ENCODE assay signal across 11 cellular contexts in the genomic region with DNA sequence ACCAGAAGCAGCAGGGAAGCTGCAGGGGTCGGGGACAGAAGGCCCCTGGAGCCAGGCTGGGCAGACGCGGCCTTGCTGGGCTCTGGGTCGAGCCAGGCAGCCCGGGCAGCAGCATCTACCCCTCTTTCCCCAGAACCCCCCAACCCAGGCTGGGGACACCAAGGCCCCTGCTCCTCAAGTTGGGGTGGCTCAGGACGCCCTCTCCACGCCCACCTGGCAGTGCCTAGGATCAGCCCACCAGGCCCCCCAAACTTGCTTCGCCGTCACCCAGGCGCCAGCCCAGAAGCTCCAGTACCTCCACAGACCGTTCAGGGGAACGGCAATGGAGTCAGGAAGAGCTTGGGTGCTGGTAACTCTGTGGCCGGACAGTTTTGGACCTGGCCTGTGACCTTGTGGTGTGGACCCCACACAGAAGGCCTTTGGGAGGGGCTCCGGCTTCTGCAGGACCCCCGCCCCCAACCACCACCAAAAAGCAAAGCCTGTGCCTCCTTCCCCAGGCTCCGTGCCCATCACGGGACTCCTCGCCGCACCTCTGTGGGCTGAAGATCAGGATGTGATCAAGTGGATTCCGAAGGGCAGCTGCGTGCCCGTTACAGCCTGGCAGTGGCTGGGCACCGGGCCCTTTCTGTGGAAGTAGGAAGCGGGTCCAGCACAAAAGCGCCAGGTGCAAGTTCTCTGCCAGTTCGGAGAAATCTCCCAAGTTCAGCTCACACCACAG. TPM values are rescaled to one million over a fixed set of nuclear protein-coding genes. Genes with fewer than 3 reads are reported as not detected.
A peak's percentile ranks its signal among the peaks of the same experiment; 100 is the strongest.
DNase-seq lines count a peak whose midpoint lies in the region; ATAC-seq and TF ChIP-seq lines count a peak whose summit lies in the region.
"Had no signal": no experiment of that assay in that cellular context is flagged by ENCODE, and none has a peak within 500 bp of the region (broad histone marks: within the 10 kb centered on the region; RNA-seq: fewer than 3 reads in every experiment).

No MANE protein-coding gene starts in this region.

- no peak overlapping the region for H3K27ac ChIP-seq in CD8-positive, alpha-beta memory T cell (ENCODE audit: low read depth, low read length)
- peak overlapping the region; percentile 80 to 96 (median 92) for H3K27ac ChIP-seq in Peyer's patch
- peak overlapping the region in 3 of 4 donors; percentile 82 to 91 (median 90) for H3K27ac ChIP-seq in esophagus squamous epithelium
- H3K27ac ChIP-seq in psoas muscle = peak overlapping the region; percentile 73
- peak overlapping the region in 2 of 5 donors; percentile 84 to 88 for H3K27ac ChIP-seq in adrenal gland
- H3K27ac ChIP-seq: SK-N-MC had no signal

- TF ChIP-seq CTCF in Peyer's patch (IDR thresholded peaks at IDR 0.05) = no peak
- TF ChIP-seq CTCF in esophagus squamous epithelium (IDR thresholded peaks at IDR 0.05) = no peak
- TF ChIP-seq CTCF in psoas muscle (IDR thresholded peaks at IDR 0.05) = no peak
- TF ChIP-seq CTCF in adrenal gland (IDR thresholded peaks at IDR 0.05) = no peak

- peaks cover 5 to 44% (median 42%) of the 10 kb centered on the region in 3 donors for H3K4me1 Mint-ChIP-seq in CD8-positive, alpha-beta memory T cell

- no peaks in the 10 kb centered on the region for H3K9me3 Mint-ChIP-seq in CD8-positive, alpha-beta memory T cell

- H3K4me3 ChIP-seq in CD8-positive, alpha-beta memory T cell (ENCODE audit: low read length) = no peak overlapping the region
- H3K4me3 ChIP-seq in Peyer's patch = peak overlapping the region in 3 of 4 donors; percentile 78 to 97 (median 92)
- peak overlapping the region in 2 of 4 donors; percentile 92 to 95 for H3K4me3 ChIP-seq in esophagus squamous epithelium
- H3K4me3 ChIP-seq in psoas muscle = peak overlapping the region; percentile 82
- H3K4me3 ChIP-seq in adrenal gland = peak overlapping the region in 1 of 4 donors; percentile 98

- POLR2A ChIA-PET in CD8-positive, alpha-beta memory T cell (lab: Charles Lee) = no interaction called here

- no peaks in the 10 kb centered on the region for H3K36me3 Mint-ChIP-seq in CD8-positive, alpha-beta memory T cell

- no peak for TF ChIP-seq POLR2A in Peyer's patch (IDR thresholded peaks at IDR 0.05)
- no peak for TF ChIP-seq POLR2A in esophagus squamous epithelium (IDR thresholded peaks at IDR 0.05)
- TF ChIP-seq POLR2A in adrenal gland (IDR thresholded peaks at IDR 0.05) = no peak

- H3K36me3 ChIP-seq in CD8-positive, alpha-beta memory T cell (ENCODE audit: insufficient read depth, low read length) = no peaks in the 10 kb centered on the region
- no peaks in the 10 kb centered on the region for H3K36me3 ChIP-seq in Peyer's patch
- no peaks in the 10 kb centered on the region for H3K36me3 ChIP-seq in esophagus squamous epithelium
- no peaks in the 10 kb centered on the region for H3K36me3 ChIP-seq in psoas muscle (ENCODE audit: insufficient read depth in 1 of 2, low read depth in 1 of 2)
- H3K36me3 ChIP-seq in adrenal gland (replicated peaks in 1 of 2) = no peaks in the 10 kb centered on the region

- H3K27me3 ChIP-seq in CD8-positive, alpha-beta memory T cell (ENCODE audit: insufficient read depth, low read length, poor library complexity, severe bottlenecking) = no peaks in the 10 kb centered on the region
- H3K27me3 ChIP-seq in Peyer's patch (no peaks in the 10 kb centered on the region), esophagus squamous epithelium (peaks cover 0 to 35% (median 0%) of the 10 kb centered on the region in 4 donors), psoas muscle (ENCODE audit: insufficient read depth in 3 of 3, low read length in 2 of 3) (peaks cover 0 to 10% (median 6%) of the 10 kb centered on the region in 3 donors), adrenal gland (no peaks in the 10 kb centered on the region)

- no peak for DNase-seq in CD8-positive, alpha-beta memory T cell
- peak in 1 of 3 donors; percentile 55 for DNase-seq in Peyer's patch
- no peak for DNase-seq in esophagus squamous epithelium (lab: John Stamatoyannopoulos, UW)
- no peak for DNase-seq in psoas muscle
- DNase-seq in CD1c-positive myeloid dendritic cell (ENCODE audit: extremely low spot score) = no peak
- DNase-seq in adrenal gland = no peak
- no peak for DNase-seq in DMS153 treated with DMSO at 0.1 percent for 48 hours (lab: John Stamatoyannopoulos, UW; ENCODE audit: unreplicated experiment)
- no peak for DNase-seq in NCI-H2081 (lab: John Stamatoyannopoulos, UW)
- DNase-seq: activated CD8-positive, alpha-beta memory T cell treated with anti-CD3 and anti-CD28 coated beads, Interleukin-2, amount 50 U/mL, for 4 hours; NCI-H2081 treated with DMSO at 0.1 percent for 48 hours had no signal

- ATAC-seq in psoas muscle = no peak

- intact Hi-C loops in esophagus squamous epithelium (cut with DNase I) (no loop called here), psoas muscle (cut with DNase I) (no loop called here), adrenal gland (cut with DNase I) (no loop called here)

- CTCF ChIA-PET in CD8-positive, alpha-beta memory T cell (lab: Charles Lee) = no interaction called here

- peak overlapping the region in 4 of 8 donors; percentile 70 to 97 (median 90) for H3K27ac Mint-ChIP-seq in CD8-positive, alpha-beta memory T cell

- WGBS in esophagus squamous epithelium, 2 donors = 89 to 95% methylated on average over 4 to 7 of the region's 26 CpGs
- WGBS in psoas muscle, 3 donors = 86 to 91% (median 88%) methylated on average over 25 to 26 of the region's 26 CpGs
- 82 to 86% (median 84%) methylated on average over 10 to 26 of the region's 26 CpGs for WGBS in adrenal gland, 4 donors

- H3K27me3 Mint-ChIP-seq in CD8-positive, alpha-beta memory T cell = peaks cover 2 to 17% of the 10 kb centered on the region in 2 donors

- H3K4me3 Mint-ChIP-seq in CD8-positive, alpha-beta memory T cell = peak overlapping the region; percentile 74 to 97 (median 88)

- H3K9me3 ChIP-seq in CD8-positive, alpha-beta memory T cell (ENCODE audit: low read length) = no peaks in the 10 kb centered on the region
- no peaks in the 10 kb centered on the region for H3K9me3 ChIP-seq in Peyer's patch
- H3K9me3 ChIP-seq in esophagus squamous epithelium = no peaks in the 10 kb centered on the region
- no peaks in the 10 kb centered on the region for H3K9me3 ChIP-seq in psoas muscle
- no peaks in the 10 kb centered on the region for H3K9me3 ChIP-seq in adrenal gland (replicated peaks in 1 of 3)

- H3K4me1 ChIP-seq in CD8-positive, alpha-beta memory T cell (ENCODE audit: insufficient read depth, low read length) = peaks cover 52% of the 10 kb centered on the region
- H3K4me1 ChIP-seq in Peyer's patch (peaks cover 5 to 59% (median 16%) of the 10 kb centered on the region in 4 donors), esophagus squamous epithelium (peaks cover 10 to 87% (median 29%) of the 10 kb centered on the region in 3 donors), psoas muscle (peaks cover 6% of the 10 kb centered on the region), adrenal gland (replicated peaks in 1 of 2) (peaks cover 11 to 34% of the 10 kb centered on the region in 2 donors)

RNA-seq across cellular contexts. Expression of a gene that starts 2.2 kb away (rescaled TPM):
- total RNA-seq in CD8-positive, alpha-beta memory T cell = 1 to 10 TPM; 4.9 to 6.6 TPM
- polyA plus RNA-seq in CD8-positive, alpha-beta memory T cell = 20.0 TPM
- total RNA-seq in Peyer's patch (100 to 1,000 TPM in 3 of 4 donors, 10 to 100 TPM in 1; 87.2 to 182 (median 116) TPM), esophagus squamous epithelium (10 to 100 TPM in 1 of 4 donors, 1 to 10 TPM in 3; 4.5 to 13.4 (median 6.6) TPM), psoas muscle (10 to 100 TPM in 3 of 4 donors, 1 to 10 TPM in 1; 4.5 to 22.0 (median 15.1) TPM), adrenal gland (10 to 100 TPM; 15.8 to 52.6 (median 30.2) TPM)
- polyA plus RNA-seq in psoas muscle (1 to 10 TPM; 2.3 to 3.8 (median 2.3) TPM), adrenal gland (10 to 100 TPM in 2 of 3 donors, 1 to 10 TPM in 1; 5.5 to 25.8 (median 18.6) TPM)
